Comparison of ENCODE assay signal across 9 cellular contexts in genomic region chr1:198681247-198681646, GRCh38. TPM values are rescaled to one million over a fixed set of nuclear protein-coding genes. Genes with fewer than 3 reads are reported as not detected.
A peak's percentile ranks its signal among the peaks of the same experiment; 100 is the strongest.
DNase-seq lines count a peak whose midpoint lies in the region; ATAC-seq and TF ChIP-seq lines count a peak whose summit lies in the region.
"Had no signal": no experiment of that assay in that cellular context is flagged by ENCODE, and none has a peak within 500 bp of the region (broad histone marks: within the 10 kb centered on the region; RNA-seq: fewer than 3 reads in every experiment).

No MANE protein-coding gene starts in this region.

- TF ChIP-seq CTCF in HL-60 (IDR thresholded peaks at IDR 0.05; ENCODE audit: insufficient read depth, low read length) = no peak
- no peak for TF ChIP-seq CTCF in neural progenitor cell (IDR thresholded peaks at IDR 0.05)
- TF ChIP-seq CTCF in chondrocyte (IDR thresholded peaks at IDR 0.05) = no peak
- no peak for TF ChIP-seq CTCF in ovary (IDR thresholded peaks at IDR 0.05)

- no peaks in the 10 kb centered on the region for H3K9me3 ChIP-seq in neural progenitor cell (ENCODE audit: low read depth)
- H3K9me3 ChIP-seq in ovary = no peaks in the 10 kb centered on the region

- no peaks in the 10 kb centered on the region for H3K79me2 ChIP-seq in neural progenitor cell (ENCODE audit: low read depth)

- H2AFZ ChIP-seq in neural progenitor cell (replicated peaks) = peak overlapping the region; percentile 21

- no peak for TF ChIP-seq POLR2A in ovary (IDR thresholded peaks at IDR 0.05)

- no peak for DNase-seq in HL-60 (ENCODE audit: low read depth in 1 of 2, low spot score in 1 of 2)
- peak; percentile 14 for DNase-seq in NCI-H748 treated with DMSO at 0.1 percent for 48 hours (lab: John Stamatoyannopoulos, UW)
- DNase-seq in activated naive CD8-positive, alpha-beta T cell treated with anti-CD3 and anti-CD28 coated beads, Interleukin-2, amount 50 U/mL, for 24 hours = no peak
- DNase-seq in neural progenitor cell (ENCODE audit: low spot score) = no peak
- DNase-seq in chondrocyte (ENCODE audit: low spot score) = no peak
- no peak for DNase-seq in 8988T
- DNase-seq in ovary = no peak
- no peak for DNase-seq in activated CD8-positive, alpha-beta memory T cell treated with anti-CD3 and anti-CD28 coated beads for 24 hours

- TF ChIP-seq EP300 in ovary (IDR thresholded peaks at IDR 0.05) = no peak

- 39 to 45% (median 42%) methylated on average over 1 of the region's 1 CpG for WGBS in ovary, 3 donors

- H3F3A ChIP-seq in neural progenitor cell (ENCODE audit: low read depth) = peaks cover 3% of the 10 kb centered on the region

- H3K36me3 ChIP-seq in neural progenitor cell = no peaks in the 10 kb centered on the region
- no peaks in the 10 kb centered on the region for H3K36me3 ChIP-seq in ovary

- peak overlapping the region; percentile 94 for H3K27ac ChIP-seq in HL-60 (replicated peaks)
- H3K27ac ChIP-seq in neural progenitor cell = no peak overlapping the region
- no peak overlapping the region for H3K27ac ChIP-seq in ovary

- H3K4me2 ChIP-seq in neural progenitor cell = no peak overlapping the region

- H3K4me1 ChIP-seq in neural progenitor cell = peaks cover 25% of the 10 kb centered on the region
- H3K4me1 ChIP-seq in ovary (ENCODE audit: insufficient read depth) = no peaks in the 10 kb centered on the region

- H3K4me1 Mint-ChIP-seq in activated naive CD8-positive, alpha-beta T cell treated with anti-CD3 and anti-CD28 coated beads, Interleukin-2, amount 50 U/mL, for 24 hours = peaks cover 90% of the 10 kb centered on the region
- H3K4me1 Mint-ChIP-seq in neural progenitor cell (peaks cover 69% of the 10 kb centered on the region), chondrocyte (ENCODE audit: low read depth) (peaks cover 24% of the 10 kb centered on the region)

- no peaks in the 10 kb centered on the region for H3K27me3 ChIP-seq in HL-60 (ENCODE audit: insufficient read depth, poor library complexity, severe bottlenecking)
- no peaks in the 10 kb centered on the region for H3K27me3 ChIP-seq in neural progenitor cell
- H3K27me3 ChIP-seq in ovary = no peaks in the 10 kb centered on the region
- H3K27me3 ChIP-seq: dorsolateral prefrontal cortex had no signal

- peak overlapping the region; percentile 78 for H3K4me3 Mint-ChIP-seq in activated naive CD8-positive, alpha-beta T cell treated with anti-CD3 and anti-CD28 coated beads, Interleukin-2, amount 50 U/mL, for 24 hours
- H3K4me3 Mint-ChIP-seq in neural progenitor cell = peak overlapping the region; percentile 4
- H3K4me3 Mint-ChIP-seq in chondrocyte (ENCODE audit: unreplicated experiment) = no peak overlapping the region

- no peaks in the 10 kb centered on the region for H3K9me3 Mint-ChIP-seq in activated naive CD8-positive, alpha-beta T cell treated with anti-CD3 and anti-CD28 coated beads, Interleukin-2, amount 50 U/mL, for 24 hours
- H3K9me3 Mint-ChIP-seq in neural progenitor cell (no peaks in the 10 kb centered on the region), chondrocyte (ENCODE audit: low read depth) (no peaks in the 10 kb centered on the region)

- H3K27me3 Mint-ChIP-seq in activated naive CD8-positive, alpha-beta T cell treated with anti-CD3 and anti-CD28 coated beads, Interleukin-2, amount 50 U/mL, for 24 hours = no peaks in the 10 kb centered on the region
- H3K27me3 Mint-ChIP-seq in neural progenitor cell (ENCODE audit: insufficient read depth, low read depth) (peaks cover 4% of the 10 kb centered on the region), chondrocyte (ENCODE audit: low read depth) (no peaks in the 10 kb centered on the region)

- no peaks in the 10 kb centered on the region for H4K20me1 ChIP-seq in neural progenitor cell (ENCODE audit: low read depth)

- H3K27ac Mint-ChIP-seq in activated naive CD8-positive, alpha-beta T cell treated with anti-CD3 and anti-CD28 coated beads, Interleukin-2, amount 50 U/mL, for 24 hours = peak overlapping the region; percentile 92
- peak overlapping the region; percentile 84 for H3K27ac Mint-ChIP-seq in neural progenitor cell
- H3K27ac Mint-ChIP-seq in chondrocyte (ENCODE audit: unreplicated experiment) = no peak overlapping the region

- ATAC-seq in activated naive CD8-positive, alpha-beta T cell treated with anti-CD3 and anti-CD28 coated beads, Interleukin-2, amount 50 U/mL, for 24 hours = no peak

- intact Hi-C loops in ovary (cut with DNase I) = no loop called here

- H3K9ac ChIP-seq in neural progenitor cell = no peak overlapping the region

- H3K36me3 Mint-ChIP-seq in activated naive CD8-positive, alpha-beta T cell treated with anti-CD3 and anti-CD28 coated beads, Interleukin-2, amount 50 U/mL, for 24 hours (ENCODE audit: low read depth) = peaks cover 29% of the 10 kb centered on the region
- peaks cover 2% of the 10 kb centered on the region for H3K36me3 Mint-ChIP-seq in neural progenitor cell
- no peaks in the 10 kb centered on the region for H3K36me3 Mint-ChIP-seq in chondrocyte (ENCODE audit: low read depth)

- H3K4me3 ChIP-seq in HL-60 (replicated peaks; ENCODE audit: insufficient read depth, low read length) = no peak overlapping the region
- no peak overlapping the region for H3K4me3 ChIP-seq in neural progenitor cell
- H3K4me3 ChIP-seq in ovary = no peak overlapping the region

RNA-seq across cellular contexts. Expression of gene PTPRC, which starts 42.4 kb away (rescaled TPM):
- total RNA-seq in neural progenitor cell (ENCODE audit: low replicate concordance) = not detected in 2 replicates
- not detected in 3 replicates for total RNA-seq in chondrocyte
- 10 to 100 TPM in 1 of 7 donors, 1 to 10 TPM in 6; 4.5 to 17.5 (median 6.9) TPM for total RNA-seq in ovary
- polyA plus RNA-seq in ovary = 10 to 100 TPM in 1 of 2 donors, 1 to 10 TPM in 1; 1.9 to 16.4 TPM
